Comparison of ENCODE assay signal across 26 cellular contexts in genomic region chr1:183592733-183593132, GRCh38. TPM values are rescaled to one million over a fixed set of nuclear protein-coding genes. Genes with fewer than 3 reads are reported as not detected.
DNase-seq lines count a peak whose midpoint lies in the region; ATAC-seq, FAIRE-seq and TF ChIP-seq lines count a peak whose summit lies in the region.
"Had no signal": no experiment of that assay in that cellular context is flagged by ENCODE, and none has a peak within 500 bp of the region (broad histone marks: within the 10 kb centered on the region; RNA-seq: fewer than 3 reads in every experiment).

No MANE protein-coding gene starts in this region.

- no peak overlapping the region for H3K27ac Mint-ChIP-seq in nephron progenitor cell
- H3K27ac Mint-ChIP-seq: activated CD8-positive, alpha-beta T cell treated with anti-CD3 and anti-CD28 coated beads, Interleukin-2, amount 10 ng/mL, durations not matched to agents 7 days and 5 days; activated naive CD4-positive, alpha-beta T cell treated with anti-CD3 and anti-CD28 coated beads, Interleukin-2, amount 50 U/mL, for 72 hours; CD8-positive, alpha-beta memory T cell; H9 had no signal

- TF ChIP-seq RAD21 in GM12878 (IDR thresholded peaks at IDR 0.05; ENCODE audit: insufficient read depth, low read depth, low read length) = no peak

- TF ChIP-seq CTCF in GM12878 (IDR thresholded peaks at IDR 0.05 in 2 of 3, conservative IDR thresholded peaks at IDR 0.05 in 1 of 3; ENCODE audit: control insufficient read depth in 2 of 3, extremely low read depth in 1 of 3, insufficient read depth in 1 of 3, low read depth in 3 of 3, low read length in 3 of 3) (no peak), nephron progenitor cell (IDR thresholded peaks at IDR 0.05) (no peak)

- H3K4me1 Mint-ChIP-seq in nephron progenitor cell = peaks cover 22% of the 10 kb centered on the region

- H3K4me3 ChIP-seq in BLaER1 = peak overlapping the region; percentile 12; the same call in 1 of the 2 replicates
- peak overlapping the region; percentile 20; the same call in 1 of the 2 replicates for H3K4me3 ChIP-seq in Karpas-422 (ENCODE audit: low read length)
- peak overlapping the region; percentile 0; the same call in 1 of the 2 replicates for H3K4me3 ChIP-seq in GM12878
- H3K4me3 ChIP-seq: tibial nerve had no signal

- peaks cover 90% of the 10 kb centered on the region for H3K4me1 ChIP-seq in BLaER1
- peaks cover 49% of the 10 kb centered on the region for H3K4me1 ChIP-seq in Karpas-422 (ENCODE audit: low read length)
- peaks cover 49% of the 10 kb centered on the region for H3K4me1 ChIP-seq in GM12878 (ENCODE audit: control insufficient read depth, insufficient read depth, low read length)

- H3K36me3 Mint-ChIP-seq in nephron progenitor cell (ENCODE audit: low read depth) = no peaks in the 10 kb centered on the region
- H3K36me3 Mint-ChIP-seq: activated naive CD4-positive, alpha-beta T cell treated with anti-CD3 and anti-CD28 coated beads, Interleukin-2, amount 50 U/mL, for 72 hours; CD8-positive, alpha-beta memory T cell had no signal

- H3K27ac ChIP-seq in BLaER1 (peak overlapping the region; percentile 64), Karpas-422 (ENCODE audit: low read length) (no peak overlapping the region), GM12878 (ENCODE audit: control insufficient read depth, insufficient read depth) (peak overlapping the region; percentile 71)
- H3K27ac ChIP-seq: tibial nerve had no signal

- no peak for TF ChIP-seq EP300 in GM12878 (IDR thresholded peaks at IDR 0.05; ENCODE audit: borderline replicate concordance in 1 of 2, control insufficient read depth in 1 of 2, low read depth in 2 of 2, low read length in 2 of 2)

- 60% methylated on average over 7 of the region's 7 CpGs for WGBS in GM12878 (ENCODE audit: insufficient coverage, insufficient replicate concordance, low lambda C conversion rate, missing lambda C conversion rate)

- TF ChIP-seq POLR2A in GM12878 (IDR thresholded peaks at IDR 0.05; ENCODE audit: low read depth, low read length) = no peak

- ATAC-seq in GM12878 (no peak), HG03097 (IDR thresholded peaks at IDR 0.05; ENCODE audit: low FRiP score, unreplicated experiment) (no peak)
- ATAC-seq: activated CD4-positive, alpha-beta T cell treated with anti-CD3 and anti-CD28 coated beads for 36 hours; activated CD8-positive, alpha-beta T cell treated with anti-CD3 and anti-CD28 coated beads, Interleukin-2, amount 10 ng/mL, durations not matched to agents 7 days and 5 days; activated naive CD4-positive, alpha-beta T cell treated with anti-CD3 and anti-CD28 coated beads, Interleukin-2, amount 50 U/mL, for 72 hours; HepG2; PC-3; SK-N-SH treated with all-trans-retinoic acid at 6 μM for 48 hours had no signal

- POLR2A ChIA-PET in GM12878 (lab: Charles Lee) = interaction anchor here (1.1 to 12.1 kb wide), 4 partner anchors 13 to 319 kb away, joined by 3 to 199 read pairs (median 3); partner anchors contain the start of gene SMG7

- H3K27me3 Mint-ChIP-seq in nephron progenitor cell (ENCODE audit: low read depth, poor library complexity) = no peaks in the 10 kb centered on the region
- H3K27me3 Mint-ChIP-seq: activated CD4-positive, alpha-beta T cell treated with anti-CD3 and anti-CD28 coated beads for 36 hours had no signal

- H2AFZ ChIP-seq in Karpas-422 (ENCODE audit: low read length) (peak overlapping the region; percentile 46; the same call in 1 of the 2 replicates), GM12878 (ENCODE audit: control insufficient read depth, low read depth, low read length) (no peak overlapping the region; the same call in 1 of the 2 replicates)

- H3K27me3 ChIP-seq in BLaER1 (no peaks in the 10 kb centered on the region), Karpas-422 (ENCODE audit: low read length) (no peaks in the 10 kb centered on the region), GM12878 (replicated peaks in 1 of 2; ENCODE audit: control insufficient read depth in 2 of 2, insufficient read depth in 2 of 2, low read length in 1 of 2) (no peaks in the 10 kb centered on the region)
- H3K27me3 ChIP-seq: tibial nerve had no signal

- RAD21 ChIA-PET in GM12878 (lab: Charles Lee; ENCODE audit: unreplicated experiment) = interaction anchor here (4.1 to 9.5 kb wide), 2 partner anchors 9 to 15 kb away, joined by 24 to 188 read pairs; no protein-coding TSS in a partner anchor

- intact Hi-C loops in GM12878 (cut with micrococcal nuclease; ENCODE audit: unreplicated experiment) = loop anchor here (5.0 kb wide), 1 partner anchor 305 kb away; no protein-coding TSS in a partner anchor

- no TSS peak for BruUV-seq in GM12878 (replicated peaks; lab: Mats Ljungman, UMichigan)

- no peaks in the 10 kb centered on the region for H3K79me2 ChIP-seq in Karpas-422 (ENCODE audit: low read length)
- H3K79me2 ChIP-seq in GM12878 (ENCODE audit: control insufficient read depth, insufficient read depth, low read length) = peaks cover 14% of the 10 kb centered on the region

- H3K9me2 ChIP-seq in Karpas-422 (replicated peaks; ENCODE audit: insufficient read depth, low read length) = no peaks in the 10 kb centered on the region

- H3K4me2 ChIP-seq in BLaER1 (peak overlapping the region; percentile 89), Karpas-422 (ENCODE audit: low read depth, low read length, poor library complexity, severe bottlenecking) (peak overlapping the region; percentile 57), GM12878 (ENCODE audit: control insufficient read depth, insufficient read depth) (peak overlapping the region; percentile 67)

- no peaks in the 10 kb centered on the region for H4K20me1 ChIP-seq in BLaER1
- H4K20me1 ChIP-seq in Karpas-422 (ENCODE audit: insufficient read depth, low read depth, low read length) = no peaks in the 10 kb centered on the region
- H4K20me1 ChIP-seq in GM12878 (ENCODE audit: control insufficient read depth, insufficient read depth) = no peaks in the 10 kb centered on the region

- no peaks in the 10 kb centered on the region for H3K36me3 ChIP-seq in BLaER1
- no peaks in the 10 kb centered on the region for H3K36me3 ChIP-seq in Karpas-422 (ENCODE audit: insufficient read depth, low read length)
- no peaks in the 10 kb centered on the region for H3K36me3 ChIP-seq in GM12878 (ENCODE audit: control insufficient read depth in 2 of 2, insufficient read depth in 2 of 2, low read length in 1 of 2)
- H3K36me3 ChIP-seq: tibial nerve had no signal

- no peak overlapping the region for H3K9ac ChIP-seq in BLaER1
- H3K9ac ChIP-seq in Karpas-422 (ENCODE audit: low read length) = peak overlapping the region; percentile 31; the same call in 1 of the 2 replicates
- H3K9ac ChIP-seq in GM12878 (ENCODE audit: control insufficient read depth, insufficient read depth, low read length) = no peak overlapping the region

- DNase-seq in Karpas-422 = peak; percentile 69
- DNase-seq in GM12878 (ENCODE audit: low read depth, low spot score) = no peak
- no peak for DNase-seq in nephron progenitor cell
- DNase-seq in NOMO-1 treated with DMSO at 0.1 percent for 48 hours (lab: John Stamatoyannopoulos, UW; ENCODE audit: unreplicated experiment) = no peak
- DNase-seq in T-helper 2 cell = no peak
- DNase-seq in NCI-H1436 treated with DMSO at 0.1 percent for 48 hours (lab: John Stamatoyannopoulos, UW) = no peak
- DNase-seq: activated CD4-positive, alpha-beta T cell treated with anti-CD3 and anti-CD28 coated beads for 36 hours; activated CD8-positive, alpha-beta T cell treated with anti-CD3 and anti-CD28 coated beads, Interleukin-2, amount 10 ng/mL, durations not matched to agents 7 days and 5 days; activated T-cell treated with anti-CD3 and anti-CD28 coated beads for 4 hours; CD8-positive, alpha-beta memory T cell; effector CD4-positive, alpha-beta T cell; H9; NCI-H1092 treated with DMSO at 0.1 percent for 48 hours; NCI-H1930; NCI-H510A treated with DMSO at 0.1 percent for 48 hours; PC-3; right cardiac atrium; stimulated activated CD4-positive, alpha-beta T cell treated with anti-CD3 and anti-CD28 coated beads, Interleukin-2, amount 100 ng/mL, for 24 hours had no signal

- no peaks in the 10 kb centered on the region for H3K9me3 Mint-ChIP-seq in nephron progenitor cell
- H3K9me3 Mint-ChIP-seq: activated naive CD4-positive, alpha-beta T cell treated with anti-CD3 and anti-CD28 coated beads, Interleukin-2, amount 50 U/mL, for 72 hours; CD8-positive, alpha-beta memory T cell; H9 had no signal

- FAIRE-seq in GM12878 (lab: Jason Lieb, UNC) = no peak
- FAIRE-seq: bronchial epithelial cell, HepG2 had no signal

- H3K4me3 Mint-ChIP-seq in nephron progenitor cell = peak overlapping the region; percentile 0
- H3K4me3 Mint-ChIP-seq: activated CD4-positive, alpha-beta T cell treated with anti-CD3 and anti-CD28 coated beads for 36 hours; activated CD8-positive, alpha-beta T cell treated with anti-CD3 and anti-CD28 coated beads, Interleukin-2, amount 10 ng/mL, durations not matched to agents 7 days and 5 days; CD8-positive, alpha-beta memory T cell; H9 had no signal

- SMC1A ChIA-PET in GM12878 (lab: Charles Lee; ENCODE audit: uncharacterized antibody, unreplicated experiment) = interaction anchor here (0.7 to 11.7 kb wide), 5 partner anchors 9 to 412 kb away, joined by 3 to 363 read pairs (median 3); no protein-coding TSS in a partner anchor

- in situ Hi-C loops in GM12878 (cut with MboI) = no loop called here

- H3K9me3 ChIP-seq in BLaER1 (no peaks in the 10 kb centered on the region), Karpas-422 (ENCODE audit: low read length) (no peaks in the 10 kb centered on the region), GM12878 (replicated peaks; ENCODE audit: control insufficient read depth, insufficient read depth, low read length) (no peaks in the 10 kb centered on the region; the same call in 2 of the 3 replicates)
- H3K9me3 ChIP-seq: tibial nerve had no signal

- CTCF ChIA-PET in GM12878 (lab: Yijun Ruan, JAX) = interaction anchor here (1.1 to 8.9 kb wide), 3 partner anchors 13 to 41 kb away, joined by 5 to 152 read pairs (median 5); no protein-coding TSS in a partner anchor

RNA-seq across cellular contexts. Expression of gene NCF2, which starts 2.5 kb away (rescaled TPM):
- total RNA-seq in Karpas-422 (2014; rRNA removed; shearing (Covaris generic); ENCODE audit: low replicate concordance) = 7.0 and 13.5 TPM in 2 replicates
- total RNA-seq in GM12878 (2013; cell fraction: nucleolus; rRNA removed) = 173 and 175 TPM in 2 replicates
- total RNA-seq in GM12878 (2014; rRNA removed) (85.5 and 99.5 TPM in 2 replicates), GM12878 (2014; rRNA removed; fragmentation: Illumina TruSeq; extraction: Trizol) (95.7 and 98.4 TPM in 2 replicates), GM12878 (2021) (68.8 and 71.1 TPM in 2 replicates)
- polyA plus RNA-seq in GM12878 (2011; ENCODE audit: low read depth) = 19.4 TPM
- polyA plus RNA-seq in GM12878 (2011; rRNA removed) (256 and 273 TPM in 2 replicates), GM12878 (2014; fragmentation: Illumina TruSeq; extraction: Trizol) (96.9 and 98.4 TPM in 2 replicates), GM12878 (2014; fragmentation: Nextera tagmentation; extraction: Ambion mirVana) (10 to 100 TPM; 31.4 to 61.2 TPM), GM12878 (2014; rRNA removed) (82.0 and 91.3 TPM in 2 replicates), GM12878 (2016; fragmentation: Nextera tagmentation; extraction: Ambion mirVana) (10 to 100 TPM; 43.4 to 49.1 TPM)
- 202 and 240 TPM in 2 replicates for polyA plus RNA-seq in GM12878 (2011; cell fraction: cytosol; rRNA removed)
- polyA plus RNA-seq in GM12878 (2011; cell fraction: nucleus; rRNA removed) = 192 and 214 TPM in 2 replicates
- 24.9 and 29.9 TPM in 2 replicates for polyA plus RNA-seq in GM12878 (2012)
- 214 and 342 TPM in 2 replicates for polyA minus RNA-seq in GM12878 (2011; rRNA and poly(A)+ RNA removed)
- 62.0 and 76.6 TPM in 2 replicates for polyA minus RNA-seq in GM12878 (2011; cell fraction: cytosol; rRNA and poly(A)+ RNA removed)
- 58.5 and 84.8 TPM in 2 replicates for polyA minus RNA-seq in GM12878 (2011; cell fraction: nucleus; rRNA and poly(A)+ RNA removed)
- total RNA-seq: A673, H9 had no signal

RNA-seq across cellular contexts. Expression of gene ARPC5, which starts 42.9 kb away (rescaled TPM):
- total RNA-seq in Karpas-422 (2014; rRNA removed; shearing (Covaris generic); ENCODE audit: low replicate concordance) = 93.3 and 238 TPM in 2 replicates
- total RNA-seq in GM12878 (2013; cell fraction: nucleolus; rRNA removed) = 63.2 and 67.3 TPM in 2 replicates
- 306 and 348 TPM in 2 replicates for total RNA-seq in GM12878 (2014; rRNA removed)
- total RNA-seq in GM12878 (2014; rRNA removed; fragmentation: Illumina TruSeq; extraction: Trizol) = 313 and 325 TPM in 2 replicates
- total RNA-seq in GM12878 (2021) = 281 and 291 TPM in 2 replicates
- 98.1 TPM for polyA plus RNA-seq in GM12878 (2011; ENCODE audit: low read depth)
- 469 and 611 TPM in 2 replicates for polyA plus RNA-seq in GM12878 (2011; rRNA removed)
- 138 and 175 TPM in 2 replicates for polyA plus RNA-seq in GM12878 (2011; cell fraction: cytosol; rRNA removed)
- 86.4 and 101 TPM in 2 replicates for polyA plus RNA-seq in GM12878 (2011; cell fraction: nucleus; rRNA removed)
- polyA plus RNA-seq in GM12878 (2012) = 217 and 241 TPM in 2 replicates
- 296 and 313 TPM in 2 replicates for polyA plus RNA-seq in GM12878 (2014; fragmentation: Illumina TruSeq; extraction: Trizol)
- 100 to 1,000 TPM; 246 to 274 TPM for polyA plus RNA-seq in GM12878 (2014; fragmentation: Nextera tagmentation; extraction: Ambion mirVana)
- polyA plus RNA-seq in GM12878 (2014; rRNA removed) = 238 and 284 TPM in 2 replicates
- 100 to 1,000 TPM; 752 to 784 TPM for polyA plus RNA-seq in GM12878 (2016; fragmentation: Nextera tagmentation; extraction: Ambion mirVana)
- polyA minus RNA-seq in GM12878 (2011; rRNA and poly(A)+ RNA removed) = 90.1 and 117 TPM in 2 replicates
- 118 and 126 TPM in 2 replicates for polyA minus RNA-seq in GM12878 (2011; cell fraction: cytosol; rRNA and poly(A)+ RNA removed)
- polyA minus RNA-seq in GM12878 (2011; cell fraction: nucleus; rRNA and poly(A)+ RNA removed) = 47.9 and 94.0 TPM in 2 replicates
